ENCODE assay signal across 9 cellular contexts in genomic region chr5:176647870-176648466, GRCh38. TPM values are rescaled to one million over a fixed set of nuclear protein-coding genes. Genes with fewer than 3 reads are reported as not detected.
DNase-seq lines count a peak whose midpoint lies in the region; ATAC-seq and TF ChIP-seq lines count a peak whose summit lies in the region.
"Had no signal": no experiment of that assay in that cellular context is flagged by ENCODE, and none has a peak within 500 bp of the region (broad histone marks: within the 10 kb centered on the region; RNA-seq: fewer than 3 reads in every experiment).

No MANE protein-coding gene starts in this region.

- no peaks in the 10 kb centered on the region for H3K36me3 Mint-ChIP-seq in MCF 10A (ENCODE audit: insufficient read depth, unreplicated experiment)

- peaks cover 4 to 28% (median 21%) of the 10 kb centered on the region in 5 donors for H3K4me1 ChIP-seq in subcutaneous abdominal adipose tissue (ENCODE audit: control insufficient read depth in 5 of 5, insufficient read depth in 5 of 5, low read length in 5 of 5)

- CTCF ChIA-PET in MCF 10A (lab: Yijun Ruan, JAX), result interaction anchor here (0.5 to 9.4 kb wide), 6 partner anchors 11 to 155 kb away, joined by 3 to 122 read pairs (median 4); no protein-coding TSS in a partner anchor

- H3K4me3 Mint-ChIP-seq in MCF 10A (ENCODE audit: unreplicated experiment), result peak overlapping the region; percentile 80

- POLR2A ChIA-PET in MCF 10A (lab: Yijun Ruan, JAX), result interaction anchor here (0.5 to 2.6 kb wide), 13 partner anchors 26 to 438 kb away, joined by 3 to 28 read pairs (median 6); partner anchors contain the start of genes CLTB, FAF2, HIGD2A and NOP16

- peak overlapping the region; percentile 38 to 88 (median 85) for H3K9ac ChIP-seq in subcutaneous abdominal adipose tissue (ENCODE audit: low read length in 5 of 5)

- H3K4me3 ChIP-seq in subcutaneous abdominal adipose tissue (ENCODE audit: low read depth in 1 of 5, low read length in 5 of 5), result peak overlapping the region; percentile 65 to 78 (median 76)

- no peaks in the 10 kb centered on the region for H3K27me3 Mint-ChIP-seq in MCF 10A (ENCODE audit: insufficient read depth, unreplicated experiment)

- in situ Hi-C loops in KBM-7 (cut with MboI; ENCODE audit: low pct_unique_long_range_greater_than_20kb, low sequenced_read_pairs), result no loop called here

- H3K27ac ChIP-seq in subcutaneous abdominal adipose tissue (ENCODE audit: low read depth, low read length), result no peak overlapping the region

- peaks cover 0 to 8% (median 5%) of the 10 kb centered on the region in 5 donors for H3K36me3 ChIP-seq in subcutaneous abdominal adipose tissue (ENCODE audit: control insufficient read depth in 5 of 5, insufficient read depth in 5 of 5, low read length in 5 of 5)

- H3K9me3 Mint-ChIP-seq in MCF 10A (ENCODE audit: unreplicated experiment), result no peaks in the 10 kb centered on the region

- no peaks in the 10 kb centered on the region for H3K9me3 ChIP-seq in subcutaneous abdominal adipose tissue (ENCODE audit: control insufficient read depth in 5 of 5, low read length in 5 of 5)

- TSS peak; percentile 49 for BruUV-seq in MCF 10A (replicated peaks; lab: Mats Ljungman, UMichigan)

- ATAC-seq in left colon (peak; percentile 22), HG03354 (IDR thresholded peaks at IDR 0.05; ENCODE audit: poor library complexity, severe bottlenecking, unreplicated experiment) (no peak)

- H3K27ac Mint-ChIP-seq in MCF 10A (ENCODE audit: low read depth, unreplicated experiment), result peak overlapping the region; percentile 76

- intact Hi-C loops in MCF 10A (cut with micrococcal nuclease) (loop anchor here (1.0 to 5.0 kb wide), 4 partner anchors 37 to 231 kb away; no protein-coding TSS in a partner anchor), left colon (cut with DNase I, micrococcal nuclease) (loop anchor here in 1 of 2 donors (10.0 kb wide), 1 partner anchor 233 kb away; the partner anchor contains the start of gene CLTB)

- H3K27me3 ChIP-seq in subcutaneous abdominal adipose tissue (ENCODE audit: control insufficient read depth in 5 of 5, insufficient read depth in 4 of 5, low read length in 5 of 5), result no peaks in the 10 kb centered on the region

- TF ChIP-seq CTCF in MCF 10A (IDR thresholded peaks at IDR 0.05; ENCODE audit: unreplicated experiment), result no peak

- DNase-seq in GM03348 (ENCODE audit: low spot score) (peak; percentile 69), NCI-H2029 treated with DMSO at 0.1 percent for 48 hours (lab: John Stamatoyannopoulos, UW) (peak; percentile 33), MCF 10A (ENCODE audit: unreplicated experiment) (peak; percentile 54), left colon (peak; percentile 69 to 87), mesenteric fat pad (ENCODE audit: low spot score) (no peak), KBM-7 (no peak)

- peaks cover 21% of the 10 kb centered on the region for H3K4me1 Mint-ChIP-seq in MCF 10A (ENCODE audit: insufficient read depth, unreplicated experiment)

RNA-seq across cellular contexts. Expression of gene TSPAN17, which starts 0.7 kb away (rescaled TPM):
- total RNA-seq in MCF 10A (2022) (36.7 and 47.5 TPM in 2 replicates), left colon (10 to 100 TPM; 34.8 to 37.2 TPM), mesenteric fat pad (29.7 TPM)

RNA-seq across cellular contexts. Expression of gene EIF4E1B, which starts 17.5 kb away (rescaled TPM):
- total RNA-seq in MCF 10A (2022), result not detected in 2 replicates
- not detected for total RNA-seq in left colon
- total RNA-seq in mesenteric fat pad, result not detected
- total RNA-seq: subcutaneous adipose tissue had no signal

RNA-seq across cellular contexts. Expression of gene SNCB, which starts 17.6 kb away (rescaled TPM):
- not detected in 2 replicates for total RNA-seq in MCF 10A (2022)
- total RNA-seq in left colon, result not detected
- total RNA-seq in mesenteric fat pad, result not detected
- total RNA-seq: subcutaneous adipose tissue had no signal

RNA-seq across cellular contexts. Expression of gene GPRIN1, which starts 38.0 kb away (rescaled TPM):
- total RNA-seq in MCF 10A (2022) (3.0 and 3.7 TPM in 2 replicates), left colon (1 to 10 TPM; 1.7 to 1.9 TPM), mesenteric fat pad (1.3 TPM)

Comparison
In these comparisons a context has a peak if more than half of its experiments do, and no peak if none do; other contexts are left out.
1. DNase-seq: peak in GM03348 (single experiment), NCI-H2029 treated with DMSO at 0.1 percent for 48 hours (single experiment), MCF 10A (single experiment) and left colon (2 of 2); none in mesenteric fat pad (single experiment) and KBM-7 (single experiment).